Comparison of ENCODE assay signal across 32 cellular contexts in genomic region chr1:218414060-218414728, GRCh38.
"Had no signal": no experiment of that assay in that cellular context is flagged by ENCODE, and none has a peak within 500 bp of the region (broad histone marks: within the 10 kb centered on the region; RNA-seq: fewer than 3 reads in every experiment).

No MANE protein-coding gene starts in this region.

- H3K27ac Mint-ChIP-seq: activated CD4-positive, alpha-beta memory T cell treated with anti-CD3 and anti-CD28 coated beads, Interleukin-2, amount 10 ng/mL, durations not matched to agents 7 days and 5 days; activated CD8-positive, alpha-beta memory T cell treated with anti-CD3 and anti-CD28 coated beads, Interleukin-2, amount 10 ng/mL, durations not matched to agents 7 days and 5 days; activated naive CD4-positive, alpha-beta T cell treated with anti-CD3 and anti-CD28 coated beads, Interleukin-2, amount 50 U/mL, for 24 hours had no signal

- H3K27ac ChIP-seq: adrenal gland, SJCRH30, SK-N-MC, WERI-Rb-1 had no signal

- H3K9me3 Mint-ChIP-seq: activated CD4-positive, alpha-beta memory T cell treated with anti-CD3 and anti-CD28 coated beads, Interleukin-2, amount 10 ng/mL, durations not matched to agents 7 days and 5 days had no signal

- DNase-seq: activated CD4-positive, alpha-beta memory T cell treated with anti-CD3 and anti-CD28 coated beads, Interleukin-2, amount 10 ng/mL, durations not matched to agents 7 days and 5 days; activated CD4-positive, alpha-beta T cell treated with anti-CD3 and anti-CD28 coated beads for 1 hour; activated CD4-positive, alpha-beta T cell treated with anti-CD3 and anti-CD28 coated beads for 48 hours; activated CD4-positive, CD25-positive, alpha-beta regulatory T cell; activated CD8-positive, alpha-beta memory T cell treated with anti-CD3 and anti-CD28 coated beads for 24 hours; activated CD8-positive, alpha-beta memory T cell treated with anti-CD3 and anti-CD28 coated beads, Interleukin-2, amount 10 ng/mL, durations not matched to agents 7 days and 5 days; activated CD8-positive, alpha-beta memory T cell treated with anti-CD3 and anti-CD28 coated beads, Interleukin-2, amount 50 U/mL, for 48 hours; activated gamma-delta T cell; activated naive CD4-positive, alpha-beta T cell treated with Interleukin-2 at 50 U/mL for 16 hours; activated T-cell treated with anti-CD3 and anti-CD28 coated beads, Interleukin-2, amount 50 U/mL, for 48 hours; central memory CD4-positive, alpha-beta T cell; Karpas-422; KBM-7; NCI-H1048; NCI-H1105 treated with DMSO at 0.1 percent for 48 hours; NCI-H1436; NCI-H1694; NCI-H1930; NCI-H2081 treated with DMSO at 0.1 percent for 48 hours; NCI-H510A; NCI-H526; NCI-H748 treated with DMSO at 0.1 percent for 48 hours; NK-92 treated with Interleukin-12 subunit alpha and Interleukin-12 subunit beta, amount 100 ng/mL, for 24 hours; OCI-M1; SHP77; SJCRH30; T1000; WERI-Rb-1 had no signal

- H3K36me3 ChIP-seq: adrenal gland, WERI-Rb-1 had no signal

- H3K4me1 ChIP-seq: adrenal gland, SJCRH30 had no signal

- H3K4me3 Mint-ChIP-seq: activated CD4-positive, alpha-beta memory T cell treated with anti-CD3 and anti-CD28 coated beads, Interleukin-2, amount 10 ng/mL, durations not matched to agents 7 days and 5 days; activated CD8-positive, alpha-beta memory T cell treated with anti-CD3 and anti-CD28 coated beads, Interleukin-2, amount 10 ng/mL, durations not matched to agents 7 days and 5 days; activated naive CD4-positive, alpha-beta T cell treated with anti-CD3 and anti-CD28 coated beads, Interleukin-2, amount 50 U/mL, for 24 hours; brain had no signal

- H3K36me3 Mint-ChIP-seq: activated CD8-positive, alpha-beta memory T cell treated with anti-CD3 and anti-CD28 coated beads, Interleukin-2, amount 10 ng/mL, durations not matched to agents 7 days and 5 days; activated naive CD4-positive, alpha-beta T cell treated with anti-CD3 and anti-CD28 coated beads, Interleukin-2, amount 50 U/mL, for 24 hours had no signal

- H3K27me3 ChIP-seq: adrenal gland, SJCRH30 had no signal

- H3K4me3 ChIP-seq: adrenal gland, SJCRH30, SK-N-MC had no signal

- H3K9me3 ChIP-seq: adrenal gland had no signal

- ATAC-seq: activated CD8-positive, alpha-beta memory T cell treated with anti-CD3 and anti-CD28 coated beads, Interleukin-2, amount 10 ng/mL, durations not matched to agents 7 days and 5 days had no signal

- H3K27me3 Mint-ChIP-seq: activated naive CD4-positive, alpha-beta T cell treated with anti-CD3 and anti-CD28 coated beads, Interleukin-2, amount 50 U/mL, for 24 hours; brain had no signal

- H3K4me1 Mint-ChIP-seq: activated CD4-positive, alpha-beta memory T cell treated with anti-CD3 and anti-CD28 coated beads, Interleukin-2, amount 10 ng/mL, durations not matched to agents 7 days and 5 days; activated CD8-positive, alpha-beta memory T cell treated with anti-CD3 and anti-CD28 coated beads, Interleukin-2, amount 10 ng/mL, durations not matched to agents 7 days and 5 days; activated naive CD4-positive, alpha-beta T cell treated with anti-CD3 and anti-CD28 coated beads, Interleukin-2, amount 50 U/mL, for 24 hours had no signal
